23 cellular contexts compared by ENCODE assay signal in genomic region chr10:90451283-90451682, GRCh38.
DNase-seq lines count a peak whose midpoint lies in the region; ATAC-seq, FAIRE-seq and TF ChIP-seq lines count a peak whose summit lies in the region.
"Had no signal": no experiment of that assay in that cellular context is flagged by ENCODE, and none has a peak within 500 bp of the region (broad histone marks: within the 10 kb centered on the region; RNA-seq: fewer than 3 reads in every experiment).

No MANE protein-coding gene starts in this region.

- H2AFZ ChIP-seq in GM23338 (no peak overlapping the region), OCI-LY7 (ENCODE audit: low read length) (no peak overlapping the region)

- H4K20me1 ChIP-seq in GM23338 (replicated peaks; ENCODE audit: insufficient read depth) (no peaks in the 10 kb centered on the region), OCI-LY7 (ENCODE audit: insufficient read depth, low read length) (no peaks in the 10 kb centered on the region)

- in situ Hi-C loops in Panc1 (cut with HindIII; ENCODE audit: low pct_unique_long_range_greater_than_20kb, low sequenced_read_pairs), result no loop called here

- TF ChIP-seq POLR2A in GM12892 (IDR thresholded peaks at IDR 0.05; ENCODE audit: low read depth, low read length) (no peak), right lobe of liver (IDR thresholded peaks at IDR 0.05) (no peak)

- FAIRE-seq in GM12892 (lab: Jason Lieb, UNC), result no peak

- H3K9me3 Mint-ChIP-seq in GM23338, result no peaks in the 10 kb centered on the region
- H3K9me3 Mint-ChIP-seq: activated T-cell treated with anti-CD3 and anti-CD28 coated beads, Interleukin-2, amount 50 U/mL, for 24 hours had no signal

- no peaks in the 10 kb centered on the region for H3K9me3 ChIP-seq in Panc1 (ENCODE audit: control insufficient read depth, insufficient read depth, low read depth, low read length)
- no peaks in the 10 kb centered on the region for H3K9me3 ChIP-seq in OCI-LY7 (ENCODE audit: low read length)
- H3K9me3 ChIP-seq in right lobe of liver, result no peaks in the 10 kb centered on the region
- H3K9me3 ChIP-seq: psoas muscle had no signal

- H3K36me3 Mint-ChIP-seq in GM23338 (ENCODE audit: low read depth), result no peaks in the 10 kb centered on the region
- H3K36me3 Mint-ChIP-seq: activated naive CD8-positive, alpha-beta T cell treated with anti-CD3 and anti-CD28 coated beads for 36 hours; immature natural killer cell had no signal

- POLR2A ChIA-PET in Panc1 (lab: Charles Lee), result no interaction called here
- POLR2A ChIA-PET in OCI-LY7 (lab: Charles Lee), result no interaction called here

- BruUV-seq in Panc1 (replicated peaks; lab: Mats Ljungman, UMichigan) (no TSS peak), OCI-LY7 (replicated peaks; lab: Mats Ljungman, UMichigan) (no TSS peak)

- H3K27me3 ChIP-seq in GM23338 (ENCODE audit: insufficient read depth) (no peaks in the 10 kb centered on the region), Panc1 (ENCODE audit: control insufficient read depth, insufficient read depth, low read length) (no peaks in the 10 kb centered on the region), right lobe of liver (no peaks in the 10 kb centered on the region)

- intact Hi-C loops in Panc1 (cut with micrococcal nuclease; ENCODE audit: unreplicated experiment) (no loop called here), OCI-LY7 (cut with micrococcal nuclease; ENCODE audit: unreplicated experiment) (no loop called here), right lobe of liver (cut with DNase I) (no loop called here)

- 18% methylated on average over 1 of the region's 1 CpG for WGBS in right lobe of liver (ENCODE audit: insufficient coverage, low coverage, low lambda C conversion rate, missing lambda C conversion rate)

- H3K4me1 Mint-ChIP-seq in GM23338, result peaks cover 6% of the 10 kb centered on the region; the same call in 2 of the 3 replicates
- H3K4me1 Mint-ChIP-seq: activated naive CD8-positive, alpha-beta T cell treated with anti-CD3 and anti-CD28 coated beads for 36 hours; immature natural killer cell had no signal

- ATAC-seq in GM23338, result no peak
- no peak for ATAC-seq in Panc1
- ATAC-seq in right lobe of liver, result no peak
- ATAC-seq: psoas muscle had no signal

- no peak overlapping the region for H3K4me2 ChIP-seq in GM23338
- H3K4me2 ChIP-seq in OCI-LY7 (ENCODE audit: low read length), result no peak overlapping the region

- no peak overlapping the region for H3K27ac ChIP-seq in GM23338 (ENCODE audit: low read depth)
- H3K27ac ChIP-seq in Panc1 (ENCODE audit: low read length), result no peak overlapping the region
- H3K27ac ChIP-seq in OCI-LY7 (ENCODE audit: low read depth, low read length, poor library complexity, severe bottlenecking), result no peak overlapping the region
- no peak overlapping the region for H3K27ac ChIP-seq in right lobe of liver
- H3K27ac ChIP-seq: HL-60, psoas muscle had no signal

- no peaks in the 10 kb centered on the region for H3K27me3 Mint-ChIP-seq in GM23338 (ENCODE audit: insufficient read depth, low read depth, poor library complexity)
- H3K27me3 Mint-ChIP-seq: activated naive CD8-positive, alpha-beta T cell treated with anti-CD3 and anti-CD28 coated beads for 36 hours had no signal

- H3K4me3 ChIP-seq in GM23338, result no peak overlapping the region
- no peak overlapping the region for H3K4me3 ChIP-seq in Panc1 (ENCODE audit: low read depth in 2 of 2, low read length in 2 of 2)
- no peak overlapping the region for H3K4me3 ChIP-seq in cardiac fibroblast (replicated peaks in 1 of 2; ENCODE audit: low read depth in 2 of 2, low read length in 2 of 2)
- H3K4me3 ChIP-seq in OCI-LY7 (ENCODE audit: low read depth, low read length, poor library complexity, severe bottlenecking), result no peak overlapping the region
- no peak overlapping the region for H3K4me3 ChIP-seq in right lobe of liver
- H3K4me3 ChIP-seq: psoas muscle had no signal

- H3K9me2 ChIP-seq in GM23338 (ENCODE audit: insufficient read depth), result no peaks in the 10 kb centered on the region
- no peaks in the 10 kb centered on the region for H3K9me2 ChIP-seq in OCI-LY7 (ENCODE audit: insufficient read depth, low read length)

- H3K79me2 ChIP-seq in GM23338 (replicated peaks; ENCODE audit: insufficient read depth), result no peaks in the 10 kb centered on the region
- no peaks in the 10 kb centered on the region for H3K79me2 ChIP-seq in OCI-LY7 (ENCODE audit: insufficient read depth, low read depth, low read length)

- H3K27ac Mint-ChIP-seq in GM23338, result peak overlapping the region; percentile 22
- H3K27ac Mint-ChIP-seq: activated naive CD8-positive, alpha-beta T cell treated with anti-CD3 and anti-CD28 coated beads for 36 hours; activated T-cell treated with anti-CD3 and anti-CD28 coated beads, Interleukin-2, amount 50 U/mL, for 24 hours; immature natural killer cell; stimulated activated naive CD8-positive, alpha-beta T cell treated with anti-CD3 and anti-CD28 coated beads, Interleukin-15, Interleukin-2, amounts not matched to agents 100 ng/mL and 50 ng/mL, for 24 hours had no signal

- CTCF ChIA-PET in Panc1 (lab: Charles Lee), result no interaction called here
- CTCF ChIA-PET in OCI-LY7 (lab: Charles Lee; ENCODE audit: unreplicated experiment), result no interaction called here

- H3F3A ChIP-seq in GM23338 (replicated peaks; ENCODE audit: low read depth), result no peaks in the 10 kb centered on the region

- H3K36me3 ChIP-seq in GM23338 (ENCODE audit: insufficient read depth) (no peaks in the 10 kb centered on the region), Panc1 (ENCODE audit: control insufficient read depth, insufficient read depth, low read length) (no peaks in the 10 kb centered on the region), OCI-LY7 (ENCODE audit: insufficient read depth, low read length) (no peaks in the 10 kb centered on the region), right lobe of liver (no peaks in the 10 kb centered on the region)

- TF ChIP-seq CTCF in GM23338 (conservative IDR thresholded peaks at IDR 0.05; ENCODE audit: low read depth in 2 of 2) (no peak), Panc1 (IDR thresholded peaks at IDR 0.05) (no peak), cardiac fibroblast (IDR thresholded peaks at IDR 0.05; ENCODE audit: low read depth, low read length) (no peak), OCI-LY7 (conservative IDR thresholded peaks at IDR 0.05; ENCODE audit: low read length) (no peak), right lobe of liver (IDR thresholded peaks at IDR 0.05) (no peak)

- H3K4me1 ChIP-seq in GM23338 (ENCODE audit: insufficient read depth), result no peaks in the 10 kb centered on the region
- H3K4me1 ChIP-seq in Panc1 (ENCODE audit: control insufficient read depth, insufficient read depth, low read length), result no peaks in the 10 kb centered on the region
- H3K4me1 ChIP-seq in OCI-LY7 (ENCODE audit: insufficient read depth, low read length, poor library complexity, severe bottlenecking), result no peaks in the 10 kb centered on the region
- H3K4me1 ChIP-seq in right lobe of liver, result no peaks in the 10 kb centered on the region
- H3K4me1 ChIP-seq: psoas muscle had no signal

- no peak overlapping the region for H3K4me3 Mint-ChIP-seq in GM23338
- H3K4me3 Mint-ChIP-seq: activated naive CD8-positive, alpha-beta T cell treated with anti-CD3 and anti-CD28 coated beads for 36 hours; activated T-cell treated with anti-CD3 and anti-CD28 coated beads, Interleukin-2, amount 50 U/mL, for 24 hours; immature natural killer cell; nephron; stimulated activated naive CD8-positive, alpha-beta T cell treated with anti-CD3 and anti-CD28 coated beads, Interleukin-15, Interleukin-2, amounts not matched to agents 100 ng/mL and 50 ng/mL, for 24 hours had no signal

- DNase-seq in GM23338 (ENCODE audit: low spot score) (no peak), Panc1 (ENCODE audit: low read depth, low spot score) (peak; percentile 10), cardiac fibroblast (ENCODE audit: low read depth in 2 of 2) (peak; percentile 38 to 50), non-pigmented ciliary epithelial cell (ENCODE audit: low read depth) (peak; percentile 37), OCI-LY7 (ENCODE audit: low spot score) (no peak), GM12892 (ENCODE audit: insufficient read length) (no peak), right lobe of liver (no peak)
- no peak for DNase-seq in activated T-cell treated with anti-CD3 and anti-CD28 coated beads, Interleukin-2, amount 50 U/mL, for 48 hours
- DNase-seq: activated CD4-positive, alpha-beta T cell treated with anti-CD3 and anti-CD28 coated beads, Interleukin-2, amount 50 U/mL, for 48 hours; activated naive CD8-positive, alpha-beta T cell treated with anti-CD3 and anti-CD28 coated beads for 36 hours; activated T-cell treated with anti-CD3 and anti-CD28 coated beads, Interleukin-2, amount 50 U/mL, for 24 hours; C1 segment of cervical spinal cord; cerebellar nuclear complex; DND-41; immature natural killer cell; Karpas-422; NCI-H1436; NCI-H446 treated with DMSO at 0.1 percent for 48 hours; psoas muscle; stimulated activated CD4-positive, alpha-beta T cell treated with anti-CD3 and anti-CD28 coated beads, Interleukin-15, amount 100 ng/mL, for 24 hours had no signal

TF ChIP-seq in GM23338, 12 proteins besides CTCF, POLR2A, EP300 and RAD21 (continues in another document):
- TF ChIP-seq EZH2phosphoT487 (IDR thresholded peaks at IDR 0.05; ENCODE audit: unreplicated experiment), result no peak

Comparison
In these comparisons a context has a peak if more than half of its experiments do, and no peak if none do; other contexts are left out.
1. DNase-seq: peak in Panc1 (single experiment), cardiac fibroblast (2 of 2) and non-pigmented ciliary epithelial cell (single experiment); none in GM23338 (single experiment), OCI-LY7 (single experiment), activated T-cell treated with anti-CD3 and anti-CD28 coated beads, Interleukin-2, amount 50 U/mL, for 48 hours (0 of 2), GM12892 (single experiment) and right lobe of liver (0 of 3).